1 cellular context compared by ENCODE assay signal in the genomic region with DNA sequence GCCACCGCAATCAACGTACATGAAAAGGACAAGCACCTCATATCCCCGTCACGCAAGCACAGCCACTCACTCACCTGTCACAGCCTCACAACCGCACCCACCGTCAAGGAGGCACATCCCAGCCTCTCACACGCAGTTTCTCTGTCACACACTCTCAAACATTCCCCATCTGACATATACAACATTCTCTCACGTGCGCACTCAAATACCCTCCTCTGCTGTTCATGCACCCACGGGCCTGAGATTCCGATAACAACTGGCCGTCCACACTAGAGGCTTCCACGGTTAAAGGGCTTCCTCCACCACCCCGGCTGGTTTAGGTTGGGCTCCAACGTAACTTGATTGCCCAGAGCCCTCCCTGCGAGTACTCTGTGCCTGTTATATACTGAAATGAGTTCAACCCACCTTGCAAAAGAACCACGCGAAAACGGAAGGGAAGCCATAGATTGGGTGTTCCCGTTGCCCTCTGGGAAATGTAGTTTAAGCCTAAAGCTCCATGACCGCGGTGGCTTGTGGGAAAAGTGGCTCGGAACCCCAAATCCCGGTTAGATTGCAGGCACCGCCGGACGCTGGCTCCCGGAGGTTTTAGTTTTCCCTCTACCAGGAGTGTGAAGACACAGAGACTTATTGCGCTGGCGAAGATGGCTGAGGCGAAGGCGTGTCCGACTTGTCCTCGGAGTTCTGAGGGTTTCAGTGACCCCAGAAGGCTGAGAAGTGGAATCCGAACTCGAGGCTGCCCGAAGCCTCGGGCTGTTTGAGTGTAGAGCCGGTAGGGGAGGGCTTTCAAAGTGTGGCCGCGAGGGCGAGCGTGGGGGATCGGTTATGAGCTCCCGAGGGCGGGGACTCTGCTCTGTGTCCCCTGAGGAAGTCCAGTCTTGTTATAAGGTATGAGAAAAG.
A peak's percentile ranks its signal among the peaks of the same experiment; 100 is the strongest.
TF ChIP-seq lines count a peak whose summit lies in the region.

Gene ZNF573 (minus strand): TSS at position 448 of the 897 bp plus-strand sequence. CDS start 5,857 bp downstream, outside the sequence.

TF ChIP-seq in HepG2, 621 proteins besides CTCF, POLR2A, EP300 and RAD21 (continued from another document and continues in another):
- no peak for TF ChIP-seq E2F1 (CRISPR knock-in tag; IDR thresholded peaks at IDR 0.05)
- TF ChIP-seq ZNF670 (CRISPR knock-in tag; IDR thresholded peaks at IDR 0.05; ENCODE audit: borderline replicate concordance) = peak; percentile 66; the same call in 1 of the 2 replicates
- TF ChIP-seq SRSF4 (IDR thresholded peaks at IDR 0.05; ENCODE audit: low read depth, low read length, poor library complexity, severe bottlenecking) = no peak
- TF ChIP-seq, protein P1, sequence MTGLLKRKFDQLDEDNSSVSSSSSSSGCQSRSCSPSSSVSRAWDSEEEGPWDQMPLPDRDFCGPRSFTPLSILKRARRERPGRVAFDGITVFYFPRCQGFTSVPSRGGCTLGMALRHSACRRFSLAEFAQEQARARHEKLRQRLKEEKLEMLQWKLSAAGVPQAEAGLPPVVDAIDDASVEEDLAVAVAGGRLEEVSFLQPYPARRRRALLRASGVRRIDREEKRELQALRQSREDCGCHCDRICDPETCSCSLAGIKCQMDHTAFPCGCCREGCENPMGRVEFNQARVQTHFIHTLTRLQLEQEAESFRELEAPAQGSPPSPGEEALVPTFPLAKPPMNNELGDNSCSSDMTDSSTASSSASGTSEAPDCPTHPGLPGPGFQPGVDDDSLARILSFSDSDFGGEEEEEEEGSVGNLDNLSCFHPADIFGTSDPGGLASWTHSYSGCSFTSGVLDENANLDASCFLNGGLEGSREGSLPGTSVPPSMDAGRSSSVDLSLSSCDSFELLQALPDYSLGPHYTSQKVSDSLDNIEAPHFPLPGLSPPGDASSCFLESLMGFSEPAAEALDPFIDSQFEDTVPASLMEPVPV (CRISPR knock-in tag; IDR thresholded peaks at IDR 0.05) = no peak
- no peak for TF ChIP-seq ZNF552 (CRISPR knock-in tag; IDR thresholded peaks at IDR 0.05; ENCODE audit: borderline replicate concordance)
- TF ChIP-seq, protein P2, sequence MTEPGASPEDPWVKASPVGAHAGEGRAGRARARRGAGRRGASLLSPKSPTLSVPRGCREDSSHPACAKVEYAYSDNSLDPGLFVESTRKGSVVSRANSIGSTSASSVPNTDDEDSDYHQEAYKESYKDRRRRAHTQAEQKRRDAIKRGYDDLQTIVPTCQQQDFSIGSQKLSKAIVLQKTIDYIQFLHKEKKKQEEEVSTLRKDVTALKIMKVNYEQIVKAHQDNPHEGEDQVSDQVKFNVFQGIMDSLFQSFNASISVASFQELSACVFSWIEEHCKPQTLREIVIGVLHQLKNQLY (CRISPR knock-in tag; IDR thresholded peaks at IDR 0.05) = no peak
- 0 out of 2 replicates have a peak, but pooled peaks have one; percentile 73 for TF ChIP-seq ZSCAN20 (CRISPR knock-in tag; IDR thresholded peaks at IDR 0.05; ENCODE audit: borderline replicate concordance)
- TF ChIP-seq, protein P3, sequence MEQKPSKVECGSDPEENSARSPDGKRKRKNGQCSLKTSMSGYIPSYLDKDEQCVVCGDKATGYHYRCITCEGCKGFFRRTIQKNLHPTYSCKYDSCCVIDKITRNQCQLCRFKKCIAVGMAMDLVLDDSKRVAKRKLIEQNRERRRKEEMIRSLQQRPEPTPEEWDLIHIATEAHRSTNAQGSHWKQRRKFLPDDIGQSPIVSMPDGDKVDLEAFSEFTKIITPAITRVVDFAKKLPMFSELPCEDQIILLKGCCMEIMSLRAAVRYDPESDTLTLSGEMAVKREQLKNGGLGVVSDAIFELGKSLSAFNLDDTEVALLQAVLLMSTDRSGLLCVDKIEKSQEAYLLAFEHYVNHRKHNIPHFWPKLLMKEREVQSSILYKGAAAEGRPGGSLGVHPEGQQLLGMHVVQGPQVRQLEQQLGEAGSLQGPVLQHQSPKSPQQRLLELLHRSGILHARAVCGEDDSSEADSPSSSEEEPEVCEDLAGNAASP (CRISPR knock-in tag; IDR thresholded peaks at IDR 0.05; ENCODE audit: borderline replicate concordance) = no peak; the same call in 1 of the 2 replicates
- TF ChIP-seq ZNF292 (CRISPR knock-in tag; IDR thresholded peaks at IDR 0.05; ENCODE audit: borderline replicate concordance, low read depth) = peak; percentile 76
- no peak for TF ChIP-seq ZNF546 (CRISPR knock-in tag; conservative IDR thresholded peaks at IDR 0.05)
- no peak for TF ChIP-seq ZNF367 (CRISPR knock-in tag; IDR thresholded peaks at IDR 0.05; ENCODE audit: borderline replicate concordance)
- TF ChIP-seq AKNA (CRISPR knock-in tag; IDR thresholded peaks at IDR 0.05; ENCODE audit: borderline replicate concordance) = no peak
- TF ChIP-seq ZNF660 (CRISPR knock-in tag; IDR thresholded peaks at IDR 0.05; ENCODE audit: borderline replicate concordance, low read depth) = no peak
- TF ChIP-seq RERE (CRISPR knock-in tag; IDR thresholded peaks at IDR 0.05; ENCODE audit: low read depth) = no peak
- TF ChIP-seq ERF (CRISPR knock-in tag; IDR thresholded peaks at IDR 0.05) = peak; percentile 28; the same call in 1 of the 2 replicates
- no peak for TF ChIP-seq ATRX (CRISPR knock-in tag; IDR thresholded peaks at IDR 0.05; ENCODE audit: borderline replicate concordance)
- TF ChIP-seq ZNF563 (CRISPR knock-in tag; IDR thresholded peaks at IDR 0.05) = 0 out of 2 replicates have a peak, but pooled peaks have one; percentile 32
- TF ChIP-seq, protein P4, sequence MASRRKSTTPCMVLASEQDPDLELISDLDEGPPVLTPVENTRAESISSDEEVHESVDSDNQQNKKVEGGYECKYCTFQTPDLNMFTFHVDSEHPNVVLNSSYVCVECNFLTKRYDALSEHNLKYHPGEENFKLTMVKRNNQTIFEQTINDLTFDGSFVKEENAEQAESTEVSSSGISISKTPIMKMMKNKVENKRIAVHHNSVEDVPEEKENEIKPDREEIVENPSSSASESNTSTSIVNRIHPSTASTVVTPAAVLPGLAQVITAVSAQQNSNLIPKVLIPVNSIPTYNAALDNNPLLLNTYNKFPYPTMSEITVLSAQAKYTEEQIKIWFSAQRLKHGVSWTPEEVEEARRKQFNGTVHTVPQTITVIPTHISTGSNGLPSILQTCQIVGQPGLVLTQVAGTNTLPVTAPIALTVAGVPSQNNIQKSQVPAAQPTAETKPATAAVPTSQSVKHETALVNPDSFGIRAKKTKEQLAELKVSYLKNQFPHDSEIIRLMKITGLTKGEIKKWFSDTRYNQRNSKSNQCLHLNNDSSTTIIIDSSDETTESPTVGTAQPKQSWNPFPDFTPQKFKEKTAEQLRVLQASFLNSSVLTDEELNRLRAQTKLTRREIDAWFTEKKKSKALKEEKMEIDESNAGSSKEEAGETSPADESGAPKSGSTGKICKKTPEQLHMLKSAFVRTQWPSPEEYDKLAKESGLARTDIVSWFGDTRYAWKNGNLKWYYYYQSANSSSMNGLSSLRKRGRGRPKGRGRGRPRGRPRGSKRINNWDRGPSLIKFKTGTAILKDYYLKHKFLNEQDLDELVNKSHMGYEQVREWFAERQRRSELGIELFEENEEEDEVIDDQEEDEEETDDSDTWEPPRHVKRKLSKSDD (CRISPR knock-in tag; IDR thresholded peaks at IDR 0.05; ENCODE audit: low read depth) = no peak
- TF ChIP-seq, protein P5, sequence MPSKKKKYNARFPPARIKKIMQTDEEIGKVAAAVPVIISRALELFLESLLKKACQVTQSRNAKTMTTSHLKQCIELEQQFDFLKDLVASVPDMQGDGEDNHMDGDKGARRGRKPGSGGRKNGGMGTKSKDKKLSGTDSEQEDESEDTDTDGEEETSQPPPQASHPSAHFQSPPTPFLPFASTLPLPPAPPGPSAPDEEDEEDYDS (CRISPR knock-in tag; IDR thresholded peaks at IDR 0.05) = peak; percentile 91
- no peak for TF ChIP-seq MXD4 (CRISPR knock-in tag; IDR thresholded peaks at IDR 0.05)
- TF ChIP-seq, protein P6, sequence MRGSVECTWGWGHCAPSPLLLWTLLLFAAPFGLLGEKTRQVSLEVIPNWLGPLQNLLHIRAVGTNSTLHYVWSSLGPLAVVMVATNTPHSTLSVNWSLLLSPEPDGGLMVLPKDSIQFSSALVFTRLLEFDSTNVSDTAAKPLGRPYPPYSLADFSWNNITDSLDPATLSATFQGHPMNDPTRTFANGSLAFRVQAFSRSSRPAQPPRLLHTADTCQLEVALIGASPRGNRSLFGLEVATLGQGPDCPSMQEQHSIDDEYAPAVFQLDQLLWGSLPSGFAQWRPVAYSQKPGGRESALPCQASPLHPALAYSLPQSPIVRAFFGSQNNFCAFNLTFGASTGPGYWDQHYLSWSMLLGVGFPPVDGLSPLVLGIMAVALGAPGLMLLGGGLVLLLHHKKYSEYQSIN (CRISPR knock-in tag; IDR thresholded peaks at IDR 0.05; ENCODE audit: borderline replicate concordance) = no peak
- TF ChIP-seq ZNF558 (CRISPR knock-in tag; IDR thresholded peaks at IDR 0.05; ENCODE audit: borderline replicate concordance) = no peak
